Comparison of ENCODE assay signal across 16 cellular contexts in genomic region chr7:100465299-100465698, GRCh38. TPM values are rescaled to one million over a fixed set of nuclear protein-coding genes. Genes with fewer than 3 reads are reported as not detected.
A peak's percentile ranks its signal among the peaks of the same experiment; 100 is the strongest.
DNase-seq lines count a peak whose midpoint lies in the region; ATAC-seq and TF ChIP-seq lines count a peak whose summit lies in the region.
"Had no signal": no experiment of that assay in that cellular context is flagged by ENCODE, and none has a peak within 500 bp of the region (broad histone marks: within the 10 kb centered on the region; RNA-seq: fewer than 3 reads in every experiment).

No MANE protein-coding gene starts in this region.

- no peak overlapping the region for H2AK9ac ChIP-seq in IMR-90 (replicated peaks; ENCODE audit: low read depth, low read length, poor library complexity)

- peaks cover 2 to 21% of the 10 kb centered on the region in 2 experiments; a peak in 1 of 4 replicates for H3K79me1 ChIP-seq in IMR-90 (ENCODE audit: low read depth in 1 of 2, low read length in 2 of 2)

- no peak overlapping the region for H2AFZ ChIP-seq in IMR-90 (replicated peaks; ENCODE audit: low read length, poor library complexity)

- dilution Hi-C loops in IMR-90 (cut with HindIII; ENCODE audit: low sequenced_read_pairs, unreplicated experiment): no loop called here

- intact Hi-C loops in IMR-90 (cut with micrococcal nuclease): loop anchor here (1.0 kb wide), 1 partner anchor 94 kb away; no protein-coding TSS in a partner anchor
- intact Hi-C loops in dorsolateral prefrontal cortex (cut with DNase I): loop anchor here (5.0 to 10.0 kb wide), 4 partner anchors 207 to 390 kb away; partner anchors contain the start of genes GIGYF1 (in 1 of the 2), GNB2 (in 1 of the 2), POP7 (in 1 of the 2) and SLC12A9 (in 1 of the 2)
- intact Hi-C loops in prostate gland (cut with DNase I): loop anchor here (5.0 kb wide), 1 partner anchor 227 kb away; the partner anchor contains the start of gene GIGYF1

- H3K27ac ChIP-seq in BLaER1 (0 out of 2 replicates have a peak overlapping the region, but pooled peaks have one; percentile 43), IMR-90 (ENCODE audit: insufficient read depth, low read length) (no peak overlapping the region), dorsolateral prefrontal cortex (peak overlapping the region in 53 of 59 donors; percentile 18 to 100 (median 97)), prostate gland (peak overlapping the region; percentile 75 to 79)
- H3K27ac ChIP-seq: foreskin keratinocyte had no signal

- H3K36me3 ChIP-seq in BLaER1 (peaks cover 88% of the 10 kb centered on the region), IMR-90 (ENCODE audit: control insufficient read depth, insufficient read depth, low read length) (peaks cover 23% of the 10 kb centered on the region; the same call in 1 of the 2 replicates), prostate gland (no peaks in the 10 kb centered on the region)

- H3K4me2 ChIP-seq in BLaER1: peak overlapping the region; percentile 50
- no peak overlapping the region for H3K4me2 ChIP-seq in IMR-90 (ENCODE audit: low read depth, low read length)

- H3K4me1 ChIP-seq in BLaER1 (peaks cover 55% of the 10 kb centered on the region), IMR-90 (ENCODE audit: control insufficient read depth, insufficient read depth, low read length) (peaks cover 12% of the 10 kb centered on the region), prostate gland (replicated peaks) (peaks cover 9% of the 10 kb centered on the region)
- H3K4me1 ChIP-seq: foreskin keratinocyte had no signal

- peak; percentile 30 for DNase-seq in IMR-90
- DNase-seq in dorsolateral prefrontal cortex: no peak
- DNase-seq in prostate gland (ENCODE audit: low spot score): no peak
- DNase-seq in NCI-H526 treated with DMSO at 0.1 percent for 48 hours (lab: John Stamatoyannopoulos, UW): no peak
- DNase-seq in dermis blood vessel endothelial cell: no peak
- DNase-seq in stimulated activated naive CD4-positive, alpha-beta T cell treated with Interleukin-2 at 50 U/mL for 16 hours (lab: John Stamatoyannopoulos, UW): no peak
- DNase-seq: activated naive CD4-positive, alpha-beta T cell treated with anti-CD3 and anti-CD28 coated beads, Interleukin-2, amount 50 U/mL, for 16 hours; foreskin keratinocyte; mammary epithelial cell; NCI-H510A; SHP77 treated with DMSO at 0.1 percent for 48 hours; stimulated activated naive CD8-positive, alpha-beta T cell treated with anti-CD3 and anti-CD28 coated beads, Interleukin-15, Interleukin-2, amounts not matched to agents 100 U/mL and 50 U/mL, for 24 hours had no signal

- H2BK20ac ChIP-seq in IMR-90 (ENCODE audit: low read depth, low read length): no peak overlapping the region

- no peak for ATAC-seq in IMR-90 (ENCODE audit: low read depth)
- ATAC-seq: stimulated activated naive CD8-positive, alpha-beta T cell treated with anti-CD3 and anti-CD28 coated beads, Interleukin-15, Interleukin-2, amounts not matched to agents 100 U/mL and 50 U/mL, for 24 hours had no signal

- no peaks in the 10 kb centered on the region for H3K27me3 ChIP-seq in BLaER1
- H3K27me3 ChIP-seq in IMR-90 (ENCODE audit: control insufficient read depth, insufficient read depth, low read length): no peaks in the 10 kb centered on the region
- no peaks in the 10 kb centered on the region for H3K27me3 ChIP-seq in dorsolateral prefrontal cortex
- H3K27me3 ChIP-seq in prostate gland (replicated peaks; ENCODE audit: insufficient read depth): no peaks in the 10 kb centered on the region
- H3K27me3 ChIP-seq: foreskin keratinocyte had no signal

- no peak for TF ChIP-seq CTCF in IMR-90 (conservative IDR thresholded peaks at IDR 0.05; ENCODE audit: low read depth, low read length)
- no peak for TF ChIP-seq CTCF in dorsolateral prefrontal cortex (IDR thresholded peaks at IDR 0.05 in 54 of 56, conservative IDR thresholded peaks at IDR 0.05 in 2 of 56; ENCODE audit: low read depth in 1 of 56, partially characterized antibody in 56 of 56)
- no peak for TF ChIP-seq CTCF in prostate gland (IDR thresholded peaks at IDR 0.05)

- WGBS in IMR-90 (ENCODE audit: extremely low coverage in 2 of 2, insufficient read length in 1 of 2), 2 experiments: 93% methylated on average over 2 of the region's 8 CpGs; no CpG with 5 or more reads in 1 of the 2 experiments
- WGBS in prostate gland: 68% methylated on average over 8 of the region's 8 CpGs

- no peak overlapping the region for H2BK120ac ChIP-seq in IMR-90 (ENCODE audit: low read depth, low read length)

- no peak overlapping the region for H2BK5ac ChIP-seq in IMR-90 (ENCODE audit: low read depth, low read length, poor library complexity, severe bottlenecking)

- CTCF ChIA-PET in IMR-90 (lab: Yijun Ruan, JAX): interaction anchor here (0.8 to 1.5 kb wide), 7 partner anchors 9 to 99 kb away, joined by 3 to 8 read pairs (median 4); partner anchors contain the start of gene ZCWPW1

- H3K23ac ChIP-seq in IMR-90 (ENCODE audit: low read depth, low read length): no peak overlapping the region

- H3K18ac ChIP-seq in IMR-90 (ENCODE audit: low read depth, low read length): no peak overlapping the region

- 0 out of 2 replicates have a peak overlapping the region, but pooled peaks have one; percentile 3 for H3K4ac ChIP-seq in IMR-90 (ENCODE audit: low read depth, low read length)

- no peak overlapping the region for H4K91ac ChIP-seq in IMR-90 (ENCODE audit: insufficient read depth, low read depth, low read length)

- BruUV-seq in IMR-90 (replicated peaks; lab: Mats Ljungman, UMichigan): no TSS peak

- H4K20me1 ChIP-seq in BLaER1: peaks cover 55% of the 10 kb centered on the region
- peaks cover 7% of the 10 kb centered on the region for H4K20me1 ChIP-seq in IMR-90 (ENCODE audit: insufficient read depth, low read length)

- POLR2A ChIA-PET in IMR-90 (lab: Charles Lee; ENCODE audit: unreplicated experiment): no interaction called here

- in situ Hi-C loops in IMR-90 (cut with MboI; ENCODE audit: low sequenced_read_pairs): loop anchor here (10.0 to 25.0 kb wide), 2 partner anchors 230 to 397 kb away; partner anchors contain the start of genes GIGYF1, SLC12A9 and TRIP6

- H3K56ac ChIP-seq in IMR-90 (ENCODE audit: extremely low read depth, insufficient read depth, low read length): no peak overlapping the region

- H4K8ac ChIP-seq in IMR-90 (ENCODE audit: low read depth in 2 of 2, low read length in 2 of 2): peak overlapping the region in 1 of 2 experiments; percentile 57; a peak in 1 of 4 replicates

- H3K4me3 ChIP-seq in BLaER1: no peak overlapping the region
- no peak overlapping the region for H3K4me3 ChIP-seq in IMR-90 (ENCODE audit: insufficient read depth, low read depth, low read length)
- H3K4me3 ChIP-seq in dorsolateral prefrontal cortex: peak overlapping the region in 23 of 59 donors; percentile 31 to 95 (median 76)
- H3K4me3 ChIP-seq in prostate gland: no peak overlapping the region

- H3K14ac ChIP-seq in IMR-90 (replicated peaks; ENCODE audit: low read depth, low read length): no peak overlapping the region

- H2BK15ac ChIP-seq in IMR-90 (ENCODE audit: low read depth, low read length): no peak overlapping the region

- no peak overlapping the region for H4K5ac ChIP-seq in IMR-90 (ENCODE audit: low read depth, low read length)

- peak overlapping the region; percentile 80; the same call in 1 of the 2 replicates for H2AK5ac ChIP-seq in IMR-90 (ENCODE audit: low read depth, low read length)

- no peak for TF ChIP-seq RAD21 in IMR-90 (IDR thresholded peaks at IDR 0.05; ENCODE audit: low read length)

- no peak for TF ChIP-seq POLR2A in IMR-90 (IDR thresholded peaks at IDR 0.05; ENCODE audit: low read depth, low read length)
- TF ChIP-seq POLR2A in prostate gland (IDR thresholded peaks at IDR 0.05): no peak

- H3K9me1 ChIP-seq in IMR-90 (ENCODE audit: insufficient read depth, low read length): peaks cover 9% of the 10 kb centered on the region

- H3K9me3 ChIP-seq in BLaER1: no peaks in the 10 kb centered on the region
- no peaks in the 10 kb centered on the region for H3K9me3 ChIP-seq in IMR-90 (ENCODE audit: control insufficient read depth, insufficient read depth, low read length)
- H3K9me3 ChIP-seq in prostate gland: no peaks in the 10 kb centered on the region

- H3K9ac ChIP-seq in BLaER1: no peak overlapping the region
- no peak overlapping the region for H3K9ac ChIP-seq in IMR-90 (ENCODE audit: low read depth, low read length)

RNA-seq across cellular contexts. Expression of gene SPACDR, which starts 1.2 kb away (rescaled TPM):
- 0.54 and 1.1 TPM in 2 replicates for total RNA-seq in IMR-90 (2012; rRNA removed)
- 1.3 and 2.1 TPM in 2 replicates for polyA plus RNA-seq in IMR-90 (2012; rRNA removed)
- 2.3 and 3.1 TPM in 2 replicates for polyA plus RNA-seq in IMR-90 (2012; cell fraction: cytosol; rRNA removed)
- polyA plus RNA-seq in IMR-90 (2012; cell fraction: nucleus; rRNA removed; ENCODE audit: low replicate concordance): 8.7 and 10.3 TPM in 2 replicates
- total RNA-seq in dorsolateral prefrontal cortex: 10 to 100 TPM in 34 of 120 experiments, 1 to 10 TPM in 85, not detected in 1; 1.4 to 43.4 (median 7.0) TPM
- 10 to 100 TPM in 1 of 2 donors, not detected in 1; 11.9 TPM for total RNA-seq in prostate gland
- total RNA-seq in dermis blood vessel endothelial cell: 0.34 and 0.93 TPM in 2 replicates
- total RNA-seq: renal cortical epithelial cell had no signal
- polyA plus RNA-seq: neural cell had no signal

RNA-seq across cellular contexts. Expression of gene TSC22D4, which starts 13.7 kb away (rescaled TPM):
- 9.3 and 10.0 TPM in 2 replicates for total RNA-seq in IMR-90 (2012; rRNA removed)
- 29.9 and 32.4 TPM in 2 replicates for polyA plus RNA-seq in IMR-90 (2012; rRNA removed)
- polyA plus RNA-seq in IMR-90 (2012; cell fraction: cytosol; rRNA removed): 30.1 and 48.3 TPM in 2 replicates
- polyA plus RNA-seq in IMR-90 (2012; cell fraction: nucleus; rRNA removed; ENCODE audit: low replicate concordance): 39.6 and 90.8 TPM in 2 replicates
- total RNA-seq in dorsolateral prefrontal cortex: 100 to 1,000 TPM; 142 to 595 (median 270) TPM
- total RNA-seq in prostate gland: 100 to 1,000 TPM in 1 of 2 donors, 10 to 100 TPM in 1; 77.6 to 152 TPM
- total RNA-seq in dermis blood vessel endothelial cell: 32.3 and 44.2 TPM in 2 replicates

RNA-seq across cellular contexts. Expression of gene NYAP1, which starts 18.4 kb away (rescaled TPM):
- total RNA-seq in IMR-90 (2012; rRNA removed) (0.18 and 0.28 TPM in 2 replicates), dorsolateral prefrontal cortex (10 to 100 TPM; 19.9 to 89.5 (median 61.4) TPM), prostate gland (10 to 100 TPM in 1 of 2 donors, under 1 TPM in 1; 0.73 to 16.9 TPM), dermis blood vessel endothelial cell (4.3 and 5.4 TPM in 2 replicates)
- polyA plus RNA-seq in IMR-90 (2012; rRNA removed): 1.3 and 1.5 TPM in 2 replicates
- 0.94 and 1.1 TPM in 2 replicates for polyA plus RNA-seq in IMR-90 (2012; cell fraction: cytosol; rRNA removed)
- 1.8 and 2.7 TPM in 2 replicates for polyA plus RNA-seq in IMR-90 (2012; cell fraction: nucleus; rRNA removed; ENCODE audit: low replicate concordance)
- total RNA-seq: B cell had no signal

RNA-seq across cellular contexts. Expression of gene PPP1R35, which starts 29.0 kb away (rescaled TPM):
- total RNA-seq in IMR-90 (2012; rRNA removed) (5.6 and 7.8 TPM in 2 replicates), dorsolateral prefrontal cortex (10 to 100 TPM in 117 of 120 experiments, 1 to 10 TPM in 3; 6.8 to 26.4 (median 17.4) TPM), prostate gland (10 to 100 TPM; 44.1 to 60.5 TPM), dermis blood vessel endothelial cell (19.3 and 28.1 TPM in 2 replicates)
- 25.5 and 36.7 TPM in 2 replicates for polyA plus RNA-seq in IMR-90 (2012; rRNA removed)
- polyA plus RNA-seq in IMR-90 (2012; cell fraction: cytosol; rRNA removed): 19.4 and 32.1 TPM in 2 replicates
- polyA plus RNA-seq in IMR-90 (2012; cell fraction: nucleus; rRNA removed; ENCODE audit: low replicate concordance): 103 and 138 TPM in 2 replicates

RNA-seq across cellular contexts. Expression of gene MEPCE, which starts 35.7 kb away (rescaled TPM):
- 20.3 and 22.9 TPM in 2 replicates for total RNA-seq in IMR-90 (2012; rRNA removed)
- 17.6 and 18.2 TPM in 2 replicates for polyA plus RNA-seq in IMR-90 (2012; rRNA removed)
- polyA plus RNA-seq in IMR-90 (2012; cell fraction: cytosol; rRNA removed): 13.7 and 14.6 TPM in 2 replicates
- polyA plus RNA-seq in IMR-90 (2012; cell fraction: nucleus; rRNA removed; ENCODE audit: low replicate concordance): 23.5 and 26.5 TPM in 2 replicates
- 10 to 100 TPM; 29.2 to 57.4 (median 39.6) TPM for total RNA-seq in dorsolateral prefrontal cortex
- 10 to 100 TPM; 24.2 to 62.8 TPM for total RNA-seq in prostate gland
- total RNA-seq in dermis blood vessel endothelial cell: 54.3 and 56.5 TPM in 2 replicates
